In genomic region chr2:207491954-207492353, GRCh38 we compare ENCODE assay signal across 1 cellular context.
TF ChIP-seq lines count a peak whose summit lies in the region.

No MANE protein-coding gene starts in this region.

TF ChIP-seq in K562, 482 proteins besides CTCF, POLR2A, EP300 and RAD21 (continued from another document and continues in another):
- TF ChIP-seq CUX1 (CRISPR knock-in tag; IDR thresholded peaks at IDR 0.05) (no peak), ZNF316 (IDR thresholded peaks at IDR 0.05) (peak; percentile 64; the same call in 1 of the 2 replicates), PKNOX1 (IDR thresholded peaks at IDR 0.05) (peak; percentile 26), ZEB2 (IDR thresholded peaks at IDR 0.05) (no peak), NFE2 (IDR thresholded peaks at IDR 0.05; ENCODE audit: low read depth) (peak; percentile 79), ILF3 (IDR thresholded peaks at IDR 0.05; ENCODE audit: borderline replicate concordance) (no peak), RFX1 (IDR thresholded peaks at IDR 0.05) (peak; percentile 28; the same call in 1 of the 2 replicates), ZNF318 (IDR thresholded peaks at IDR 0.05; ENCODE audit: borderline replicate concordance in 1 of 2, low read depth in 1 of 2) (peak in 1 of 2 experiments; percentile 34; a peak in 1 of 4 replicates), TAF9B (IDR thresholded peaks at IDR 0.05; ENCODE audit: partially characterized antibody) (no peak), MEIS2 (IDR thresholded peaks at IDR 0.05; ENCODE audit: partially characterized antibody) (peak; percentile 51), LEF1 (IDR thresholded peaks at IDR 0.05) (peak; percentile 46; the same call in 1 of the 2 replicates), GABPA (tag; conservative IDR thresholded peaks at IDR 0.05; ENCODE audit: low read depth) (no peak), ARID2 (IDR thresholded peaks at IDR 0.05) (no peak), NR4A1 (CRISPR knock-in tag; IDR thresholded peaks at IDR 0.05) (no peak), NR4A1 (tag; IDR thresholded peaks at IDR 0.05) (0 out of 2 replicates have a peak, but pooled peaks have one; percentile 29), KLF10 (CRISPR knock-in tag; IDR thresholded peaks at IDR 0.05) (no peak), ZNF175 (CRISPR knock-in tag; IDR thresholded peaks at IDR 0.05; ENCODE audit: low read depth) (0 out of 2 replicates have a peak, but pooled peaks have one; percentile 31), EP400 (IDR thresholded peaks at IDR 0.05) (peak; percentile 59), ADNP (tag; IDR thresholded peaks at IDR 0.05) (0 out of 2 replicates have a peak, but pooled peaks have one; percentile 12), BHLHE40 (IDR thresholded peaks at IDR 0.05; ENCODE audit: low read length) (0 out of 2 replicates have a peak, but pooled peaks have one; percentile 46), ZFP30 (CRISPR knock-in tag; IDR thresholded peaks at IDR 0.05; ENCODE audit: borderline replicate concordance) (no peak), POU5F1 (IDR thresholded peaks at IDR 0.05; ENCODE audit: borderline replicate concordance, low read depth, low read length, partially characterized antibody) (no peak), BACH1 (tag; IDR thresholded peaks at IDR 0.05) (peak; percentile 35; the same call in 1 of the 2 replicates), SMAD4 (CRISPR knock-in tag; conservative IDR thresholded peaks at IDR 0.05) (0 out of 2 replicates have a peak, but pooled peaks have one; percentile 15), ZNF584 (CRISPR knock-in tag; IDR thresholded peaks at IDR 0.05; ENCODE audit: low read depth) (0 out of 2 replicates have a peak, but pooled peaks have one; percentile 49), MECOM (CRISPR knock-in tag; IDR thresholded peaks at IDR 0.05) (0 out of 2 replicates have a peak, but pooled peaks have one; percentile 18), ZBTB26 (CRISPR knock-in tag; IDR thresholded peaks at IDR 0.05) (no peak), SRSF1 (IDR thresholded peaks at IDR 0.05; ENCODE audit: low read depth, low read length) (no peak), IRF1 (CRISPR knock-in tag; IDR thresholded peaks at IDR 0.05; ENCODE audit: borderline replicate concordance) (no peak), L3MBTL2 (IDR thresholded peaks at IDR 0.05) (peak; percentile 78)
